ENCODE assay signal across 14 cellular contexts in the genomic region with DNA sequence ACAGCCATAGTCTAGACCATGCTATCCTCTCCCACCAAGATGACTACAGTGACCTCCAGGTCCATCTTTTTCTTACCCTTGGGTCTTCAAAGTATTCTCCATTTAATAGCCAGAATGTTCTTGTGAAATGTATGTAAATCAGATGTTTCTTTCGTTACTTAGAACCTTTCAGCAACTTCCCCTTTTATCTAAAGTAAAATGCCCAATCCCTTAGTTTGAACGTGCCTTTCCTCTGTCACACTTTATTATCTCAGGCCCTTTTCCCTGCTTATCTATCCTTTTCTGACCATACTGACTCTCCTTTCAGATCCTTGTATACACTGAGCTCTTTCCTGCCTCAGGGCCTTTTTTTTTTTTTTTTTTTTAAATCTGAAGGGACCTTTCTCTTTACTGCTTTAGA. TPM values are rescaled to one million over a fixed set of nuclear protein-coding genes. Genes with fewer than 3 reads are reported as not detected.
A peak's percentile ranks its signal among the peaks of the same experiment; 100 is the strongest.
DNase-seq lines count a peak whose midpoint lies in the region; ATAC-seq and TF ChIP-seq lines count a peak whose summit lies in the region.
"Had no signal": no experiment of that assay in that cellular context is flagged by ENCODE, and none has a peak within 500 bp of the region (broad histone marks: within the 10 kb centered on the region; RNA-seq: fewer than 3 reads in every experiment).

No MANE protein-coding gene starts in this region.

- H3K4me1 Mint-ChIP-seq in activated T-cell treated with anti-CD3 and anti-CD28 coated beads, Interleukin-2, amount 50 U/mL, for 72 hours (ENCODE audit: low read depth) = no peaks in the 10 kb centered on the region
- peaks cover 5% of the 10 kb centered on the region for H3K4me1 Mint-ChIP-seq in activated CD8-positive, alpha-beta T cell treated with anti-CD3 and anti-CD28 coated beads, Interleukin-2, amount 10 ng/mL, durations not matched to agents 7 days and 5 days (ENCODE audit: low read depth)
- H3K4me1 Mint-ChIP-seq in progenitor cell of endocrine pancreas (ENCODE audit: low read depth) = peaks cover 4% of the 10 kb centered on the region

- CTCF ChIA-PET in activated CD8-positive, alpha-beta T cell treated with anti-CD3 and anti-CD28 coated beads, Interleukin-2, amount 10 ng/mL, durations not matched to agents 7 days and 5 days (lab: Charles Lee) = interaction anchor here (0.8 to 4.5 kb wide), 2 partner anchors 18 to 41 kb away, joined by 3 to 16 read pairs; a partner anchor contains a TSS

- no peak overlapping the region for H3K4me3 Mint-ChIP-seq in activated T-cell treated with anti-CD3 and anti-CD28 coated beads, Interleukin-2, amount 50 U/mL, for 72 hours
- H3K4me3 Mint-ChIP-seq in activated CD8-positive, alpha-beta T cell treated with anti-CD3 and anti-CD28 coated beads, Interleukin-2, amount 10 ng/mL, durations not matched to agents 7 days and 5 days = no peak overlapping the region
- no peak overlapping the region for H3K4me3 Mint-ChIP-seq in progenitor cell of endocrine pancreas (ENCODE audit: low read depth)

- no peaks in the 10 kb centered on the region for H3K27me3 Mint-ChIP-seq in activated T-cell treated with anti-CD3 and anti-CD28 coated beads, Interleukin-2, amount 50 U/mL, for 72 hours (ENCODE audit: low read depth)
- no peaks in the 10 kb centered on the region for H3K27me3 Mint-ChIP-seq in activated CD8-positive, alpha-beta T cell treated with anti-CD3 and anti-CD28 coated beads, Interleukin-2, amount 10 ng/mL, durations not matched to agents 7 days and 5 days (ENCODE audit: low read depth)
- no peaks in the 10 kb centered on the region for H3K27me3 Mint-ChIP-seq in progenitor cell of endocrine pancreas

- H3K9me3 Mint-ChIP-seq in activated T-cell treated with anti-CD3 and anti-CD28 coated beads, Interleukin-2, amount 50 U/mL, for 72 hours = no peaks in the 10 kb centered on the region
- no peaks in the 10 kb centered on the region for H3K9me3 Mint-ChIP-seq in activated CD8-positive, alpha-beta T cell treated with anti-CD3 and anti-CD28 coated beads, Interleukin-2, amount 10 ng/mL, durations not matched to agents 7 days and 5 days (ENCODE audit: insufficient read depth)
- H3K9me3 Mint-ChIP-seq in progenitor cell of endocrine pancreas (ENCODE audit: low read depth) = no peaks in the 10 kb centered on the region

- peak overlapping the region; percentile 6 for H3K27ac Mint-ChIP-seq in activated T-cell treated with anti-CD3 and anti-CD28 coated beads, Interleukin-2, amount 50 U/mL, for 72 hours
- H3K27ac Mint-ChIP-seq in activated CD8-positive, alpha-beta T cell treated with anti-CD3 and anti-CD28 coated beads, Interleukin-2, amount 10 ng/mL, durations not matched to agents 7 days and 5 days = peak overlapping the region; percentile 28
- peak overlapping the region; percentile 11 for H3K27ac Mint-ChIP-seq in progenitor cell of endocrine pancreas

- ATAC-seq in activated T-cell treated with anti-CD3 and anti-CD28 coated beads, Interleukin-2, amount 50 U/mL, for 72 hours (replicated peaks in 1 of 2) = no peak
- ATAC-seq in activated CD8-positive, alpha-beta T cell treated with anti-CD3 and anti-CD28 coated beads, Interleukin-2, amount 10 ng/mL, durations not matched to agents 7 days and 5 days = no peak
- ATAC-seq in GM21717 (IDR thresholded peaks at IDR 0.05; ENCODE audit: unreplicated experiment) = no peak
- ATAC-seq: HCT116 had no signal

- POLR2A ChIA-PET in activated CD8-positive, alpha-beta T cell treated with anti-CD3 and anti-CD28 coated beads, Interleukin-2, amount 10 ng/mL, durations not matched to agents 7 days and 5 days (lab: Charles Lee) = interaction anchor here (0.9 to 1.3 kb wide), 3 partner anchors 22 to 43 kb away, joined by 3 read pairs; no protein-coding TSS in a partner anchor

- TF ChIP-seq CTCF in progenitor cell of endocrine pancreas (IDR thresholded peaks at IDR 0.05; ENCODE audit: unreplicated experiment) = no peak

- no peak for DNase-seq in activated T-cell treated with anti-CD3 and anti-CD28 coated beads, Interleukin-2, amount 50 U/mL, for 72 hours
- DNase-seq in activated T-cell treated with anti-CD3 and anti-CD28 coated beads for 4 hours (no peak), NAMALWA (ENCODE audit: low spot score) (peak; percentile 52), progenitor cell of endocrine pancreas (ENCODE audit: low spot score, unreplicated experiment) (no peak), NCI-H524 (lab: John Stamatoyannopoulos, UW) (no peak)
- no peak for DNase-seq in activated CD8-positive, alpha-beta T cell treated with anti-CD3 and anti-CD28 coated beads, Interleukin-2, amount 10 ng/mL, durations not matched to agents 7 days and 5 days
- DNase-seq in stimulated activated CD4-positive, alpha-beta T cell treated with anti-CD3 and anti-CD28 coated beads, Interleukin-2, amount 100 ng/mL, for 24 hours = no peak
- DNase-seq: activated T-cell treated with anti-CD3 and anti-CD28 coated beads, Interleukin-2, amount 50 U/mL, for 1 hour; DMS79 treated with DMSO at 0.1 percent for 48 hours; effector CD8-positive, alpha-beta T cell; NCI-H1105; stimulated activated CD4-positive, alpha-beta T cell treated with anti-CD3 and anti-CD28 coated beads, Interleukin-1b, Interleukin-23, amount 100 ng/mL, for 48 hours had no signal

- H3K36me3 Mint-ChIP-seq in activated T-cell treated with anti-CD3 and anti-CD28 coated beads, Interleukin-2, amount 50 U/mL, for 72 hours (ENCODE audit: insufficient read depth in 2 of 2) = peaks cover 7 to 12% of the 10 kb centered on the region in 2 donors
- H3K36me3 Mint-ChIP-seq in activated CD8-positive, alpha-beta T cell treated with anti-CD3 and anti-CD28 coated beads, Interleukin-2, amount 10 ng/mL, durations not matched to agents 7 days and 5 days (ENCODE audit: low read depth) = peaks cover 44% of the 10 kb centered on the region
- H3K36me3 Mint-ChIP-seq in progenitor cell of endocrine pancreas (ENCODE audit: insufficient read depth) = peaks cover 12% of the 10 kb centered on the region

RNA-seq across cellular contexts. Expression of a gene that starts 17.9 kb away (rescaled TPM):
- 10 to 100 TPM; 12.5 to 18.4 TPM for total RNA-seq in activated T-cell treated with anti-CD3 and anti-CD28 coated beads, Interleukin-2, amount 50 U/mL, for 72 hours
- total RNA-seq in activated CD8-positive, alpha-beta T cell treated with anti-CD3 and anti-CD28 coated beads, Interleukin-2, amount 10 ng/mL, durations not matched to agents 7 days and 5 days = 10 to 100 TPM; 18.7 to 21.5 TPM
- total RNA-seq in progenitor cell of endocrine pancreas = 71.0 and 71.7 TPM in 2 replicates

RNA-seq across cellular contexts. Expression of a gene that starts 21.3 kb away (rescaled TPM):
- 100 to 1,000 TPM; 116 to 135 TPM for total RNA-seq in activated T-cell treated with anti-CD3 and anti-CD28 coated beads, Interleukin-2, amount 50 U/mL, for 72 hours
- total RNA-seq in activated CD8-positive, alpha-beta T cell treated with anti-CD3 and anti-CD28 coated beads, Interleukin-2, amount 10 ng/mL, durations not matched to agents 7 days and 5 days = 100 to 1,000 TPM; 118 to 121 TPM
- 239 and 258 TPM in 2 replicates for total RNA-seq in progenitor cell of endocrine pancreas

RNA-seq across cellular contexts. Expression of a gene that starts 43.4 kb away (rescaled TPM):
- total RNA-seq in activated T-cell treated with anti-CD3 and anti-CD28 coated beads, Interleukin-2, amount 50 U/mL, for 72 hours = 10 to 100 TPM; 85.6 to 97.3 TPM
- total RNA-seq in activated CD8-positive, alpha-beta T cell treated with anti-CD3 and anti-CD28 coated beads, Interleukin-2, amount 10 ng/mL, durations not matched to agents 7 days and 5 days = 100 to 1,000 TPM; 168 to 182 TPM
- total RNA-seq in progenitor cell of endocrine pancreas = 119 and 124 TPM in 2 replicates
